Comparison of ENCODE assay signal across 14 cellular contexts in genomic region chr7:51033722-51034530, GRCh38.
DNase-seq lines count a peak whose midpoint lies in the region; ATAC-seq and TF ChIP-seq lines count a peak whose summit lies in the region.
"Had no signal": no experiment of that assay in that cellular context is flagged by ENCODE, and none has a peak within 500 bp of the region (broad histone marks: within the 10 kb centered on the region; RNA-seq: fewer than 3 reads in every experiment).

No MANE protein-coding gene starts in this region.

- TF ChIP-seq CTCF in left ventricle myocardium inferior (IDR thresholded peaks at IDR 0.05; ENCODE audit: borderline replicate concordance), result no peak
- no peak for TF ChIP-seq CTCF in nephron (IDR thresholded peaks at IDR 0.05; ENCODE audit: unreplicated experiment in 3 of 3)
- no peak for TF ChIP-seq CTCF in ovary (IDR thresholded peaks at IDR 0.05)
- no peak for TF ChIP-seq CTCF in activated CD8-positive, alpha-beta T cell treated with anti-CD3 and anti-CD28 coated beads for 36 hours (IDR thresholded peaks at IDR 0.05)
- TF ChIP-seq CTCF in WERI-Rb-1 (IDR thresholded peaks at IDR 0.05; ENCODE audit: low read depth, low read length), result no peak

- no peak for TF ChIP-seq EP300 in ovary (IDR thresholded peaks at IDR 0.05)

- intact Hi-C loops in Right ventricle myocardium inferior (cut with DNase I), result no loop called here
- intact Hi-C loops in left ventricle myocardium inferior (cut with micrococcal nuclease), result no loop called here
- intact Hi-C loops in ovary (cut with DNase I), result no loop called here
- intact Hi-C loops in activated CD8-positive, alpha-beta T cell treated with anti-CD3 and anti-CD28 coated beads for 36 hours (cut with micrococcal nuclease), result no loop called here

- H3K4me1 ChIP-seq in left ventricle myocardium inferior (peaks cover 16% of the 10 kb centered on the region), ectodermal cell (ENCODE audit: control insufficient read depth, insufficient read depth, low read length) (peaks cover 17% of the 10 kb centered on the region), ovary (ENCODE audit: insufficient read depth) (peaks cover 1% of the 10 kb centered on the region)

- 70 to 71% methylated on average over 8 of the region's 8 CpGs for WGBS in ectodermal cell, 2 experiments
- 30 to 40% (median 31%) methylated on average over 8 of the region's 8 CpGs for WGBS in ovary, 3 donors

- POLR2A ChIA-PET in activated CD8-positive, alpha-beta T cell treated with anti-CD3 and anti-CD28 coated beads for 36 hours (lab: Charles Lee), result no interaction called here

- H3K27me3 ChIP-seq in left ventricle myocardium inferior (ENCODE audit: low read depth) (no peaks in the 10 kb centered on the region), ectodermal cell (ENCODE audit: control insufficient read depth, insufficient read depth, low read length, poor library complexity, severe bottlenecking) (no peaks in the 10 kb centered on the region), ovary (no peaks in the 10 kb centered on the region), WERI-Rb-1 (ENCODE audit: insufficient read depth, low read depth, severe bottlenecking) (no peaks in the 10 kb centered on the region)

- no peaks in the 10 kb centered on the region for H3K9me3 Mint-ChIP-seq in nephron
- H3K9me3 Mint-ChIP-seq in activated CD8-positive, alpha-beta T cell treated with anti-CD3 and anti-CD28 coated beads for 36 hours, result no peaks in the 10 kb centered on the region
- H3K9me3 Mint-ChIP-seq: activated naive CD4-positive, alpha-beta T cell treated with anti-CD3 and anti-CD28 coated beads, Interleukin-2, amount 10 ng/mL, durations not matched to agents 7 days and 5 days had no signal

- H3K36me3 ChIP-seq in left ventricle myocardium inferior (no peaks in the 10 kb centered on the region), ectodermal cell (ENCODE audit: control insufficient read depth, insufficient read depth, low read length) (no peaks in the 10 kb centered on the region), ovary (no peaks in the 10 kb centered on the region), WERI-Rb-1 (peaks cover 25% of the 10 kb centered on the region)

- H3K9me3 ChIP-seq in left ventricle myocardium inferior (replicated peaks), result no peaks in the 10 kb centered on the region
- no peaks in the 10 kb centered on the region for H3K9me3 ChIP-seq in ectodermal cell (ENCODE audit: control insufficient read depth, low read length)
- no peaks in the 10 kb centered on the region for H3K9me3 ChIP-seq in ovary
- H3K9me3 ChIP-seq in WERI-Rb-1 (ENCODE audit: severe bottlenecking), result no peaks in the 10 kb centered on the region

- CTCF ChIA-PET in activated CD8-positive, alpha-beta T cell treated with anti-CD3 and anti-CD28 coated beads for 36 hours (lab: Charles Lee), result no interaction called here

- H3K4me3 Mint-ChIP-seq in nephron, result no peak overlapping the region
- no peak overlapping the region for H3K4me3 Mint-ChIP-seq in activated CD8-positive, alpha-beta T cell treated with anti-CD3 and anti-CD28 coated beads for 36 hours
- H3K4me3 Mint-ChIP-seq: activated naive CD4-positive, alpha-beta T cell treated with anti-CD3 and anti-CD28 coated beads, Interleukin-2, amount 10 ng/mL, durations not matched to agents 7 days and 5 days had no signal

- peaks cover 10% of the 10 kb centered on the region for H3K27me3 Mint-ChIP-seq in nephron (ENCODE audit: low read depth)
- no peaks in the 10 kb centered on the region for H3K27me3 Mint-ChIP-seq in activated CD8-positive, alpha-beta T cell treated with anti-CD3 and anti-CD28 coated beads for 36 hours

- H3K36me3 Mint-ChIP-seq in nephron (ENCODE audit: low read depth), result no peaks in the 10 kb centered on the region
- no peaks in the 10 kb centered on the region for H3K36me3 Mint-ChIP-seq in activated CD8-positive, alpha-beta T cell treated with anti-CD3 and anti-CD28 coated beads for 36 hours (ENCODE audit: low read depth)
- H3K36me3 Mint-ChIP-seq: activated naive CD4-positive, alpha-beta T cell treated with anti-CD3 and anti-CD28 coated beads, Interleukin-2, amount 10 ng/mL, durations not matched to agents 7 days and 5 days had no signal

- no peak overlapping the region for H3K4me3 ChIP-seq in left ventricle myocardium inferior
- no peak overlapping the region for H3K4me3 ChIP-seq in ectodermal cell (ENCODE audit: insufficient read depth, low read depth, low read length)
- H3K4me3 ChIP-seq in ovary, result no peak overlapping the region
- H3K4me3 ChIP-seq in WERI-Rb-1 (ENCODE audit: low read depth, low read length), result no peak overlapping the region
- H3K4me3 ChIP-seq: SK-N-MC had no signal

- H3K4me1 Mint-ChIP-seq in nephron, result peaks cover 24% of the 10 kb centered on the region
- no peaks in the 10 kb centered on the region for H3K4me1 Mint-ChIP-seq in activated CD8-positive, alpha-beta T cell treated with anti-CD3 and anti-CD28 coated beads for 36 hours (ENCODE audit: low read depth)
- H3K4me1 Mint-ChIP-seq: activated naive CD4-positive, alpha-beta T cell treated with anti-CD3 and anti-CD28 coated beads, Interleukin-2, amount 10 ng/mL, durations not matched to agents 7 days and 5 days had no signal

- DNase-seq in Right ventricle myocardium inferior (ENCODE audit: missing footprints), result no peak
- DNase-seq in left ventricle myocardium inferior, result no peak
- peak; percentile 30 for DNase-seq in ureter (ENCODE audit: low spot score)
- no peak for DNase-seq in ovary
- no peak for DNase-seq in activated CD8-positive, alpha-beta T cell treated with anti-CD3 and anti-CD28 coated beads for 36 hours
- DNase-seq in WERI-Rb-1, result no peak
- DNase-seq: activated naive CD4-positive, alpha-beta T cell treated with anti-CD3 and anti-CD28 coated beads, Interleukin-2, amount 10 ng/mL, durations not matched to agents 7 days and 5 days; GF-D8; MM.1S; stimulated activated CD4-positive, alpha-beta T cell treated with anti-CD3 and anti-CD28 coated beads, Interleukin-4, amount 100 ng/mL, for 4 hours; stimulated activated naive CD4-positive, alpha-beta T cell had no signal

- peak overlapping the region; percentile 25 to 80 (median 26) for H3K27ac Mint-ChIP-seq in nephron
- no peak overlapping the region for H3K27ac Mint-ChIP-seq in activated CD8-positive, alpha-beta T cell treated with anti-CD3 and anti-CD28 coated beads for 36 hours
- H3K27ac Mint-ChIP-seq: activated naive CD4-positive, alpha-beta T cell treated with anti-CD3 and anti-CD28 coated beads, Interleukin-2, amount 10 ng/mL, durations not matched to agents 7 days and 5 days had no signal

- peak; percentile 73 for ATAC-seq in Right ventricle myocardium inferior
- ATAC-seq in activated CD8-positive, alpha-beta T cell treated with anti-CD3 and anti-CD28 coated beads for 36 hours, result no peak

- no peak for TF ChIP-seq POLR2A in ovary (IDR thresholded peaks at IDR 0.05)

- H3K27ac ChIP-seq in left ventricle myocardium inferior (replicated peaks) (no peak overlapping the region), ectodermal cell (ENCODE audit: insufficient read depth, low read depth, low read length, poor library complexity, severe bottlenecking) (peak overlapping the region; percentile 6), ovary (no peak overlapping the region), WERI-Rb-1 (no peak overlapping the region)
- H3K27ac ChIP-seq: SK-N-MC had no signal
